Comparison of ENCODE assay signal across 19 cellular contexts in the genomic region with DNA sequence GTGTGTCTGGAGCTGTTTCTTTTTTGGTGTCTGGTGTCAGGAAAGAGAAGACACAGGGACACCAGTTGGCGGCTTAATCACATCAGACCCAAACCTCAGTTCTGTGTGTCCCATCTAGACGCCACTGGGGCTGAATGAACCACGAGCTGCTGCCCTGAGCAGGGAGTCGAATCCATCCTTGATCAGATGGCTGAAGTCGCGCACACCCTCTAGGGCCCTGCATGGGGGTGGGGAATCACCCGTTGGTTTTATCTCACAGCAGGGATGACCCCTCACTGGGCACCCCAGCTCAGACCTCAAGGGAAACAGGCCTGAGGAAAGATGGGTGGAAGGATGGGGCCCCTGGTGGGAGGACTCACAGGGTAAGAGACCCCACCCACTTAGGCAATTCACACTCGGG.
DNase-seq lines count a peak whose midpoint lies in the region; ATAC-seq and TF ChIP-seq lines count a peak whose summit lies in the region.
"Had no signal": no experiment of that assay in that cellular context is flagged by ENCODE, and none has a peak within 500 bp of the region (broad histone marks: within the 10 kb centered on the region; RNA-seq: fewer than 3 reads in every experiment).

No MANE protein-coding gene starts in this region.

- peak overlapping the region; percentile 4 for H3K18ac ChIP-seq in neuronal stem cell (ENCODE audit: low read length)

- no CpG with 5 or more reads among the region's 8 CpGs for WGBS in neuronal stem cell (ENCODE audit: extremely low coverage in 2 of 2, insufficient read length in 2 of 2, insufficient replicate concordance in 1 of 2), 2 donors
- WGBS in sigmoid colon, 2 donors = 66 to 81% methylated on average over 8 of the region's 8 CpGs

- no peak overlapping the region for H3K4me2 ChIP-seq in neuronal stem cell (ENCODE audit: insufficient read depth, low read length, poor library complexity, severe bottlenecking)
- H3K4me2 ChIP-seq: A549; BLaER1 treated with 17β-estradiol and CSF1 and Interleukin-3, amounts not matched to agents 10 nM and 100 nM had no signal

- no peak overlapping the region for H2AK5ac ChIP-seq in neuronal stem cell (ENCODE audit: low read depth, low read length)

- H3K27ac ChIP-seq in RWPE2 (ENCODE audit: poor library complexity, severe bottlenecking) (no peak overlapping the region), neuronal stem cell (replicated peaks; ENCODE audit: low read length) (no peak overlapping the region), sigmoid colon (no peak overlapping the region)
- H3K27ac ChIP-seq: 22Rv1; A549; BLaER1 treated with 17β-estradiol and CSF1 and Interleukin-3, amounts not matched to agents 10 nM and 100 nM; C4-2B had no signal

- H3K9ac ChIP-seq in neuronal stem cell (ENCODE audit: low read depth, low read length, poor library complexity) = no peak overlapping the region
- H3K9ac ChIP-seq: BLaER1 treated with 17β-estradiol and CSF1 and Interleukin-3, amounts not matched to agents 10 nM and 100 nM had no signal

- peaks cover 53% of the 10 kb centered on the region for H3K27me3 ChIP-seq in RWPE2 (ENCODE audit: insufficient read depth, poor library complexity, severe bottlenecking)
- H3K27me3 ChIP-seq in neuronal stem cell (ENCODE audit: control insufficient read depth in 3 of 3, insufficient read depth in 3 of 3, low read depth in 1 of 3, low read length in 3 of 3) = peaks cover 0 to 16% (median 0%) of the 10 kb centered on the region in 3 experiments
- H3K27me3 ChIP-seq in sigmoid colon = no peaks in the 10 kb centered on the region
- H3K27me3 ChIP-seq: BLaER1 treated with 17β-estradiol and CSF1 and Interleukin-3, amounts not matched to agents 10 nM and 100 nM had no signal

- no peak overlapping the region for H2BK120ac ChIP-seq in neuronal stem cell (ENCODE audit: low read depth, low read length)

- H3K4me1 ChIP-seq in RWPE2 (ENCODE audit: insufficient read depth, poor library complexity, severe bottlenecking) (no peaks in the 10 kb centered on the region), neuronal stem cell (ENCODE audit: control insufficient read depth in 2 of 2, insufficient read depth in 1 of 2, low read depth in 1 of 2, low read length in 2 of 2) (peaks cover 0 to 7% of the 10 kb centered on the region in 2 donors), sigmoid colon (no peaks in the 10 kb centered on the region)

- H2BK15ac ChIP-seq in neuronal stem cell (ENCODE audit: low read length) = no peak overlapping the region

- H2BK12ac ChIP-seq in neuronal stem cell (ENCODE audit: low read length) = no peak overlapping the region

- no peak overlapping the region for H3K4me3 ChIP-seq in RWPE2 (ENCODE audit: severe bottlenecking)
- no peak overlapping the region for H3K4me3 ChIP-seq in neuronal stem cell (ENCODE audit: low read length in 2 of 2)
- H3K4me3 ChIP-seq in sigmoid colon = no peak overlapping the region
- H3K4me3 ChIP-seq: A549; BLaER1 treated with 17β-estradiol and CSF1 and Interleukin-3, amounts not matched to agents 10 nM and 100 nM; GM12878 had no signal

- no peak overlapping the region for H3K23ac ChIP-seq in neuronal stem cell (ENCODE audit: low read depth, low read length, poor library complexity)

- H2BK5ac ChIP-seq in neuronal stem cell (ENCODE audit: low read length) = no peak overlapping the region

- H3K14ac ChIP-seq in neuronal stem cell (ENCODE audit: low read length) = no peak overlapping the region

- H3K36me3 ChIP-seq in RWPE2 (ENCODE audit: low read depth) (no peaks in the 10 kb centered on the region), neuronal stem cell (replicated peaks in 1 of 2; ENCODE audit: control insufficient read depth in 2 of 2, insufficient read depth in 2 of 2, low read length in 2 of 2) (no peaks in the 10 kb centered on the region), sigmoid colon (no peaks in the 10 kb centered on the region)
- H3K36me3 ChIP-seq: BLaER1 treated with 17β-estradiol and CSF1 and Interleukin-3, amounts not matched to agents 10 nM and 100 nM had no signal

- intact Hi-C loops in sigmoid colon (cut with DNase I) = no loop called here

- no peak for TF ChIP-seq CTCF in RWPE2 (IDR thresholded peaks at IDR 0.05; ENCODE audit: poor library complexity, severe bottlenecking)
- no peak for TF ChIP-seq CTCF in sigmoid colon (IDR thresholded peaks at IDR 0.05)

- H4K91ac ChIP-seq in neuronal stem cell (ENCODE audit: low read depth, low read length, poor library complexity) = no peak overlapping the region

- no peak for TF ChIP-seq EP300 in sigmoid colon (IDR thresholded peaks at IDR 0.05)

- H2AFZ ChIP-seq in neuronal stem cell (ENCODE audit: low read length) = no peak overlapping the region

- H3K9me3 ChIP-seq in RWPE2 (ENCODE audit: severe bottlenecking) (no peaks in the 10 kb centered on the region), neuronal stem cell (replicated peaks in 1 of 2; ENCODE audit: control insufficient read depth in 2 of 2, insufficient read depth in 1 of 2, low read depth in 1 of 2, low read length in 2 of 2) (no peaks in the 10 kb centered on the region), sigmoid colon (no peaks in the 10 kb centered on the region)
- H3K9me3 ChIP-seq: A549; BLaER1 treated with 17β-estradiol and CSF1 and Interleukin-3, amounts not matched to agents 10 nM and 100 nM; Caco-2 had no signal

- no peak overlapping the region for H4K8ac ChIP-seq in neuronal stem cell (ENCODE audit: low read depth, low read length)

- TF ChIP-seq POLR2A in sigmoid colon (IDR thresholded peaks at IDR 0.05) = no peak

- ATAC-seq in RWPE2 (ENCODE audit: low read depth) (no peak), GM19397 (IDR thresholded peaks at IDR 0.05; ENCODE audit: unreplicated experiment) (no peak)
- ATAC-seq: A549; CD8-positive, alpha-beta T cell had no signal

- peak; percentile 24 for DNase-seq in ELF-1 (ENCODE audit: low read depth, low spot score)
- peak; percentile 70 for DNase-seq in RWPE2 (ENCODE audit: low spot score)
- DNase-seq in neuronal stem cell (ENCODE audit: low spot score) = no peak
- DNase-seq in sigmoid colon = peak; percentile 12
- DNase-seq in hippocampal formation (lab: John Stamatoyannopoulos, UW) = no peak
- DNase-seq in medulla oblongata (ENCODE audit: extremely low spot score) = no peak
- DNase-seq: AML-193; Caco-2; Calu3; CD4-positive, alpha-beta T cell; CD8-positive, alpha-beta T cell; DMS79 treated with DMSO at 0.1 percent for 48 hours; GDM1 had no signal

- H3K4ac ChIP-seq in neuronal stem cell (ENCODE audit: low read length) = no peak overlapping the region

- no peaks in the 10 kb centered on the region for H3K79me1 ChIP-seq in neuronal stem cell (ENCODE audit: low read depth, low read length)

Comparison
In these comparisons a context has a peak if more than half of its experiments do, and no peak if none do; other contexts are left out.
1. DNase-seq: peak in ELF-1 (single experiment), RWPE2 (single experiment) and sigmoid colon (single experiment); none in neuronal stem cell (single experiment), hippocampal formation (0 of 2) and medulla oblongata (single experiment).